8 cellular contexts compared by ENCODE assay signal in genomic region chr1:197675475-197676324, GRCh38.
DNase-seq lines count a peak whose midpoint lies in the region; ATAC-seq and TF ChIP-seq lines count a peak whose summit lies in the region.

No MANE protein-coding gene starts in this region.

- H3K4me2 ChIP-seq in hepatocyte = peak overlapping the region; percentile 63

- peaks cover 7% of the 10 kb centered on the region for H3K79me2 ChIP-seq in hepatocyte

- H3K27ac ChIP-seq in hepatocyte = no peak overlapping the region
- H3K27ac ChIP-seq in tibial nerve = peak overlapping the region in 1 of 4 donors; percentile 12

- DNase-seq in NCI-H2081 (lab: John Stamatoyannopoulos, UW) (peak; percentile 32 to 63), NCI-H2081 treated with DMSO at 0.1 percent for 48 hours (lab: John Stamatoyannopoulos, UW) (no peak), UCSD-AML1 (lab: John Stamatoyannopoulos, UW; ENCODE audit: unreplicated experiment) (peak; percentile 11), hepatocyte (ENCODE audit: low spot score) (peak; percentile 11), tibial nerve (ENCODE audit: low spot score in 2 of 2) (peak in 1 of 2 donors; percentile 38), 8988T (no peak), mesenteric fat pad (ENCODE audit: low spot score) (no peak)

- TF ChIP-seq CTCF in hepatocyte (IDR thresholded peaks at IDR 0.05; ENCODE audit: poor library complexity) (no peak), tibial nerve (IDR thresholded peaks at IDR 0.05) (no peak)

- TF ChIP-seq EP300 in tibial nerve (IDR thresholded peaks at IDR 0.05) = no peak

- no peaks in the 10 kb centered on the region for H3K27me3 ChIP-seq in hepatocyte
- H3K27me3 ChIP-seq in tibial nerve = no peaks in the 10 kb centered on the region

- no peaks in the 10 kb centered on the region for H4K20me1 ChIP-seq in hepatocyte (ENCODE audit: insufficient read depth, poor library complexity, severe bottlenecking)

- no peaks in the 10 kb centered on the region for H3K9me2 ChIP-seq in hepatocyte (replicated peaks; ENCODE audit: insufficient read depth)

- H3K9me3 ChIP-seq in hepatocyte (ENCODE audit: low read depth) (no peaks in the 10 kb centered on the region), tibial nerve (no peaks in the 10 kb centered on the region)

- no peaks in the 10 kb centered on the region for H3K4me1 ChIP-seq in hepatocyte (ENCODE audit: insufficient read depth)
- H3K4me1 ChIP-seq in tibial nerve = peaks cover 0 to 18% (median 2%) of the 10 kb centered on the region in 4 donors

- 51% methylated on average over 6 of the region's 6 CpGs for WGBS in hepatocyte (ENCODE audit: low lambda C conversion rate, missing lambda C conversion rate)
- 30 to 39% methylated on average over 6 of the region's 6 CpGs for WGBS in tibial nerve, 2 donors

- no peak overlapping the region for H2AFZ ChIP-seq in hepatocyte

- no peak for TF ChIP-seq POLR2A in tibial nerve (IDR thresholded peaks at IDR 0.05)

- H3K36me3 ChIP-seq in hepatocyte (replicated peaks; ENCODE audit: insufficient read depth, low read depth) (no peaks in the 10 kb centered on the region), tibial nerve (no peaks in the 10 kb centered on the region)

- no peak for ATAC-seq in GM19463 (IDR thresholded peaks at IDR 0.05; ENCODE audit: unreplicated experiment)

- H3K4me3 ChIP-seq in hepatocyte (no peak overlapping the region), tibial nerve (peak overlapping the region in 3 of 4 donors; percentile 15 to 30 (median 19))

Comparison
In these comparisons a context has a peak if more than half of its experiments do, and no peak if none do; other contexts are left out.
1. DNase-seq: peak in NCI-H2081 (2 of 2), UCSD-AML1 (single experiment) and hepatocyte (single experiment); none in NCI-H2081 treated with DMSO at 0.1 percent for 48 hours (single experiment), 8988T (single experiment) and mesenteric fat pad (single experiment).